12 cellular contexts compared by ENCODE assay signal in genomic region chr11:9266132-9266736, GRCh38. TPM values are rescaled to one million over a fixed set of nuclear protein-coding genes. Genes with fewer than 3 reads are reported as not detected.
DNase-seq lines count a peak whose midpoint lies in the region; ATAC-seq, FAIRE-seq and TF ChIP-seq lines count a peak whose summit lies in the region.
"Had no signal": no experiment of that assay in that cellular context is flagged by ENCODE, and none has a peak within 500 bp of the region (broad histone marks: within the 10 kb centered on the region; RNA-seq: fewer than 3 reads in every experiment).

No MANE protein-coding gene starts in this region.

- H3K36me3 Mint-ChIP-seq in activated naive CD4-positive, alpha-beta T cell treated with anti-CD3 and anti-CD28 coated beads, Interleukin-2, amount 50 U/mL, for 24 hours: no peaks in the 10 kb centered on the region
- peaks cover 5% of the 10 kb centered on the region for H3K36me3 Mint-ChIP-seq in activated naive CD8-positive, alpha-beta T cell treated with anti-CD3 and anti-CD28 coated beads, Interleukin-2, amount 50 U/mL, for 24 hours (ENCODE audit: low read depth)
- H3K36me3 Mint-ChIP-seq in mesothelial cell of epicardium (no peaks in the 10 kb centered on the region), type B pancreatic cell (peaks cover 5% of the 10 kb centered on the region)

- H3K4me3 Mint-ChIP-seq in activated naive CD4-positive, alpha-beta T cell treated with anti-CD3 and anti-CD28 coated beads, Interleukin-2, amount 50 U/mL, for 24 hours: peak overlapping the region; percentile 88
- H3K4me3 Mint-ChIP-seq in activated naive CD8-positive, alpha-beta T cell treated with anti-CD3 and anti-CD28 coated beads, Interleukin-2, amount 50 U/mL, for 24 hours: peak overlapping the region; percentile 91
- H3K4me3 Mint-ChIP-seq in mesothelial cell of epicardium (peak overlapping the region; percentile 80), type B pancreatic cell (peak overlapping the region; percentile 91)

- FAIRE-seq in GM19239 (lab: Jason Lieb, UNC): no peak

- no peak for ATAC-seq in activated naive CD8-positive, alpha-beta T cell treated with anti-CD3 and anti-CD28 coated beads, Interleukin-2, amount 50 U/mL, for 24 hours

- DNase-seq in activated naive CD4-positive, alpha-beta T cell treated with Interleukin-2 at 50 U/mL for 16 hours: no peak
- no peak for DNase-seq in activated naive CD8-positive, alpha-beta T cell treated with anti-CD3 and anti-CD28 coated beads, Interleukin-2, amount 50 U/mL, for 24 hours
- DNase-seq in mesothelial cell of epicardium (ENCODE audit: low spot score in 2 of 2, unreplicated experiment in 2 of 2): no peak
- DNase-seq in type B pancreatic cell (ENCODE audit: extremely low spot score, unreplicated experiment): no peak
- DNase-seq in RPMI8226: no peak
- no peak for DNase-seq in NOMO-1 (lab: John Stamatoyannopoulos, UW; ENCODE audit: unreplicated experiment in 2 of 2)
- DNase-seq in GM19239 (ENCODE audit: insufficient read length, low spot score): no peak
- DNase-seq: BE2C; NCI-H1694; SIG-M5; stimulated activated CD4-positive, alpha-beta T cell treated with anti-CD3 and anti-CD28 coated beads, Interleukin-1b, Interleukin-23, amount 100 ng/mL, for 48 hours had no signal

- peak overlapping the region; percentile 93 for H3K27ac Mint-ChIP-seq in activated naive CD4-positive, alpha-beta T cell treated with anti-CD3 and anti-CD28 coated beads, Interleukin-2, amount 50 U/mL, for 24 hours
- H3K27ac Mint-ChIP-seq in activated naive CD8-positive, alpha-beta T cell treated with anti-CD3 and anti-CD28 coated beads, Interleukin-2, amount 50 U/mL, for 24 hours: peak overlapping the region; percentile 83
- peak overlapping the region; percentile 78 for H3K27ac Mint-ChIP-seq in mesothelial cell of epicardium
- H3K27ac Mint-ChIP-seq in type B pancreatic cell: peak overlapping the region; percentile 92

- H3K27me3 Mint-ChIP-seq in activated naive CD4-positive, alpha-beta T cell treated with anti-CD3 and anti-CD28 coated beads, Interleukin-2, amount 50 U/mL, for 24 hours: no peaks in the 10 kb centered on the region
- peaks cover 8% of the 10 kb centered on the region for H3K27me3 Mint-ChIP-seq in activated naive CD8-positive, alpha-beta T cell treated with anti-CD3 and anti-CD28 coated beads, Interleukin-2, amount 50 U/mL, for 24 hours
- no peaks in the 10 kb centered on the region for H3K27me3 Mint-ChIP-seq in mesothelial cell of epicardium (ENCODE audit: low read depth)
- no peaks in the 10 kb centered on the region for H3K27me3 Mint-ChIP-seq in type B pancreatic cell

- peaks cover 29% of the 10 kb centered on the region for H3K4me1 Mint-ChIP-seq in activated naive CD4-positive, alpha-beta T cell treated with anti-CD3 and anti-CD28 coated beads, Interleukin-2, amount 50 U/mL, for 24 hours
- H3K4me1 Mint-ChIP-seq in activated naive CD8-positive, alpha-beta T cell treated with anti-CD3 and anti-CD28 coated beads, Interleukin-2, amount 50 U/mL, for 24 hours: peaks cover 31% of the 10 kb centered on the region
- H3K4me1 Mint-ChIP-seq in mesothelial cell of epicardium (peaks cover 34% of the 10 kb centered on the region), type B pancreatic cell (ENCODE audit: unreplicated experiment) (peaks cover 37% of the 10 kb centered on the region)

- TF ChIP-seq CTCF in mesothelial cell of epicardium (IDR thresholded peaks at IDR 0.05; ENCODE audit: unreplicated experiment): no peak
- TF ChIP-seq CTCF in type B pancreatic cell (conservative IDR thresholded peaks at IDR 0.05): no peak

- no peaks in the 10 kb centered on the region for H3K9me3 Mint-ChIP-seq in activated naive CD4-positive, alpha-beta T cell treated with anti-CD3 and anti-CD28 coated beads, Interleukin-2, amount 50 U/mL, for 24 hours
- H3K9me3 Mint-ChIP-seq in activated naive CD8-positive, alpha-beta T cell treated with anti-CD3 and anti-CD28 coated beads, Interleukin-2, amount 50 U/mL, for 24 hours: no peaks in the 10 kb centered on the region
- H3K9me3 Mint-ChIP-seq in mesothelial cell of epicardium: no peaks in the 10 kb centered on the region
- H3K9me3 Mint-ChIP-seq in type B pancreatic cell: peaks cover 3% of the 10 kb centered on the region

RNA-seq across cellular contexts. Expression of gene DENND5A, which starts 1.1 kb away (rescaled TPM):
- 84.9 to 89.6 TPM (median 85.5 TPM) in 3 replicates for total RNA-seq in mesothelial cell of epicardium
- total RNA-seq in type B pancreatic cell (ENCODE audit: low replicate concordance): 38.7 and 76.0 TPM in 2 replicates

RNA-seq across cellular contexts. Expression of gene TMEM41B, which starts 48.2 kb away (rescaled TPM):
- total RNA-seq in mesothelial cell of epicardium (59.2 to 64.5 TPM (median 63.5 TPM) in 3 replicates), type B pancreatic cell (ENCODE audit: low replicate concordance) (46.5 and 49.6 TPM in 2 replicates)
